ENCODE assay signal across 1 cellular context in the genomic region with DNA sequence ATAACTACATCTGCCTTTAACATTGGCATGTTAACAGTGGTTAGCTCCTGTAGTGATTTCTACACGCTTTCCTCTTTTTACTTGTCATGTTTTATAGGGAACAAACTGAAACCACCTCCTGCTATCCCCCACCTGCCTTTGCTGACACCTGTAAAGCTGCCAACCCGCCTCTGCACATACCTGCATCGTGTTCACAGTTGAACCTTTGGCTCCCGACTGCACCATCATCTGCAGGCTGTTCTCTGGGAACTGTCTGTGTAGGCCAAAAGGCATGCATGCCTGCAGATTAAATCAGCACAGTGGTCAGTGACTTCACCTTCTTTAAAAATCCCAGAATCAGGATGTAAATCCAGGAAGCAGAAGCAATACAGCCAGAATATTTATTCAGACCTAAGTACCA.
TF ChIP-seq lines count a peak whose summit lies in the region.

No MANE protein-coding gene starts in this region.

TF ChIP-seq in endothelial cell of umbilical vein, 7 proteins besides CTCF, POLR2A, EP300 and RAD21:
- TF ChIP-seq, protein P1, sequence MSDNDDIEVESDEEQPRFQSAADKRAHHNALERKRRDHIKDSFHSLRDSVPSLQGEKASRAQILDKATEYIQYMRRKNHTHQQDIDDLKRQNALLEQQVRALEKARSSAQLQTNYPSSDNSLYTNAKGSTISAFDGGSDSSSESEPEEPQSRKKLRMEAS (IDR thresholded peaks at IDR 0.05; ENCODE audit: insufficient read depth, insufficient read length): no peak
- no peak for TF ChIP-seq POLR2AphosphoS5 (IDR thresholded peaks at IDR 0.05; ENCODE audit: insufficient read depth, low read depth, low read length)
TF ChIP-seq in endothelial cell of umbilical vein: peak in this region for 0.
